ENCODE assay signal across 9 cellular contexts in genomic region chr22:46578251-46578823, GRCh38. TPM values are rescaled to one million over a fixed set of nuclear protein-coding genes. Genes with fewer than 3 reads are reported as not detected.
DNase-seq lines count a peak whose midpoint lies in the region; ATAC-seq, FAIRE-seq and TF ChIP-seq lines count a peak whose summit lies in the region.
"Had no signal": no experiment of that assay in that cellular context is flagged by ENCODE, and none has a peak within 500 bp of the region (broad histone marks: within the 10 kb centered on the region; RNA-seq: fewer than 3 reads in every experiment).

No MANE protein-coding gene starts in this region.

- ATAC-seq in WTC11: no peak
- ATAC-seq in Right ventricle myocardium superior (ENCODE audit: poor library complexity): peak; percentile 24
- peak; percentile 52 for ATAC-seq in sciatic nerve
- ATAC-seq in GM21367 (IDR thresholded peaks at IDR 0.05; ENCODE audit: unreplicated experiment): no peak
- no peak for ATAC-seq in GM19397 (IDR thresholded peaks at IDR 0.05; ENCODE audit: unreplicated experiment)

- TF ChIP-seq POLR2A in GM12892 (IDR thresholded peaks at IDR 0.05; ENCODE audit: low read depth, low read length): no peak

- no peak for DNase-seq in GM12892 (ENCODE audit: insufficient read length)
- no peak for DNase-seq in WTC11 (ENCODE audit: low spot score)
- peak; percentile 42 for DNase-seq in Right ventricle myocardium superior
- DNase-seq in sciatic nerve (ENCODE audit: low spot score): peak; percentile 66
- DNase-seq in globus pallidus (ENCODE audit: low spot score): no peak
- DNase-seq in NCI-H345 (lab: John Stamatoyannopoulos, UW): no peak
- DNase-seq: NCI-H2171 had no signal

- no peak for TF ChIP-seq CTCF in WTC11 (IDR thresholded peaks at IDR 0.05)

- H3K4me3 Mint-ChIP-seq in WTC11: peak overlapping the region; percentile 86

- no peaks in the 10 kb centered on the region for H3K9me3 Mint-ChIP-seq in WTC11

- peaks cover 53% of the 10 kb centered on the region for H3K4me1 Mint-ChIP-seq in WTC11

- H3K27me3 Mint-ChIP-seq in WTC11 (ENCODE audit: low read depth): peaks cover 3% of the 10 kb centered on the region; the same call in 1 of the 2 replicates

- POLR2A ChIA-PET in WTC11 (lab: Charles Lee): no interaction called here

- intact Hi-C loops in Right ventricle myocardium superior (cut with DNase I): no loop called here
- intact Hi-C loops in sciatic nerve (cut with DNase I): no loop called here

- FAIRE-seq in GM12892 (lab: Jason Lieb, UNC): peak; percentile 17

- CTCF ChIA-PET in WTC11 (lab: Charles Lee): interaction anchor here (0.7 to 1.0 kb wide), 2 partner anchors 15 to 211 kb away, joined by 3 to 9 read pairs; no protein-coding TSS in a partner anchor

- H3K36me3 Mint-ChIP-seq in WTC11: no peaks in the 10 kb centered on the region

- no peak overlapping the region for H3K27ac Mint-ChIP-seq in WTC11

TF ChIP-seq in WTC11, 78 proteins besides CTCF, POLR2A, EP300 and RAD21:
- TF ChIP-seq ZNF138 (CRISPR knock-in tag; conservative IDR thresholded peaks at IDR 0.05) (no peak), ZNF121 (CRISPR knock-in tag; IDR thresholded peaks at IDR 0.05) (no peak)

RNA-seq across cellular contexts. Expression of gene CELSR1, which starts 40.9 kb away (rescaled TPM):
- 0.11 TPM for polyA plus RNA-seq in GM12892 (2012; ENCODE audit: missing spikeins)
- total RNA-seq in WTC11 (2021) (16.8 to 20.8 TPM (median 19.9 TPM) in 3 replicates), Right ventricle myocardium superior (7.6 TPM), sciatic nerve (1.9 TPM)

RNA-seq across cellular contexts. Expression of gene GRAMD4, which starts 41.8 kb away (rescaled TPM):
- 5.5 TPM for polyA plus RNA-seq in GM12892 (2012; ENCODE audit: missing spikeins)
- total RNA-seq in WTC11 (2021) (32.8 to 41.0 TPM (median 33.1 TPM) in 3 replicates), Right ventricle myocardium superior (80.7 TPM), sciatic nerve (51.5 TPM)

Comparison
In these comparisons a context has a peak if more than half of its experiments do, and no peak if none do; other contexts are left out.
1. DNase-seq: peak in Right ventricle myocardium superior (single experiment) and sciatic nerve (single experiment); none in GM12892 (single experiment), WTC11 (single experiment), globus pallidus (single experiment) and NCI-H345 (single experiment).
2. ATAC-seq: peak in Right ventricle myocardium superior (single experiment) and sciatic nerve (single experiment); none in WTC11 (single experiment), GM21367 (single experiment) and GM19397 (single experiment).